Comparison of ENCODE assay signal across 1 cellular context in genomic region chr15:65421360-65422215, GRCh38.
A peak's percentile ranks its signal among the peaks of the same experiment; 100 is the strongest.
TF ChIP-seq lines count a peak whose summit lies in the region.

No MANE protein-coding gene starts in this region.

TF ChIP-seq in K562, 482 proteins besides CTCF, POLR2A, EP300 and RAD21 (continued from another document):
- TF ChIP-seq MNT (conservative IDR thresholded peaks at IDR 0.05) (0 out of 4 replicates have a peak, but pooled peaks of 1 of the 2 experiments have one; percentile 14), CXXC5 (CRISPR knock-in tag; IDR thresholded peaks at IDR 0.05) (no peak), ZNF57 (CRISPR knock-in tag; IDR thresholded peaks at IDR 0.05) (no peak), SMARCA5 (IDR thresholded peaks at IDR 0.05) (no peak), THAP12 (CRISPR knock-in tag; IDR thresholded peaks at IDR 0.05) (no peak), MGA (IDR thresholded peaks at IDR 0.05) (0 out of 2 replicates have a peak, but pooled peaks have one; percentile 6), ATF6 (CRISPR knock-in tag; IDR thresholded peaks at IDR 0.05) (no peak), TCFL5 (CRISPR knock-in tag; conservative IDR thresholded peaks at IDR 0.05) (no peak), SIX5 (IDR thresholded peaks at IDR 0.05; ENCODE audit: borderline replicate concordance in 1 of 2, insufficient read depth in 1 of 2, low read depth in 1 of 2, low read length in 2 of 2) (no peak), GATA2 (CRISPR knock-in tag; IDR thresholded peaks at IDR 0.05) (no peak), E2F6 (IDR thresholded peaks at IDR 0.05; ENCODE audit: borderline replicate concordance in 1 of 2, extremely low read depth in 1 of 2, insufficient read depth in 1 of 2, insufficient read length in 1 of 2, low read depth in 1 of 2, low read length in 1 of 2, poor library complexity in 1 of 2, severe bottlenecking in 1 of 2) (peak in 1 of 2 experiments; percentile 29), YY1 (IDR thresholded peaks at IDR 0.05; ENCODE audit: borderline replicate concordance in 1 of 3, control insufficient read depth in 1 of 3, extremely low read depth in 1 of 3, insufficient read depth in 3 of 3, insufficient read length in 1 of 3, insufficient replicate concordance in 2 of 3, low read depth in 1 of 3, low read length in 2 of 3) (no peak), GATAD2A (IDR thresholded peaks at IDR 0.05) (no peak), SETDB1 (IDR thresholded peaks at IDR 0.05; ENCODE audit: low read length) (no peak), ZNF668 (CRISPR knock-in tag; IDR thresholded peaks at IDR 0.05) (no peak), PPARD (CRISPR knock-in tag; IDR thresholded peaks at IDR 0.05) (no peak), ZNF140 (CRISPR knock-in tag; IDR thresholded peaks at IDR 0.05) (no peak), FOXA3 (CRISPR knock-in tag; conservative IDR thresholded peaks at IDR 0.05 in 1 of 2, IDR thresholded peaks at IDR 0.05 in 1 of 2) (0 out of 4 replicates have a peak, but pooled peaks of 1 of the 2 experiments have one; percentile 47), POLR2G (IDR thresholded peaks at IDR 0.05; ENCODE audit: low read depth, low read length) (0 out of 2 replicates have a peak, but pooled peaks have one; percentile 19), TEAD1 (CRISPR knock-in tag; IDR thresholded peaks at IDR 0.05) (no peak), RFX7 (CRISPR knock-in tag; IDR thresholded peaks at IDR 0.05) (no peak), ZFP91 (CRISPR knock-in tag; IDR thresholded peaks at IDR 0.05) (no peak), TAF1 (IDR thresholded peaks at IDR 0.05; ENCODE audit: control insufficient read depth, extremely low read depth, insufficient read depth, low read length, severe bottlenecking) (peak; percentile 25), MEF2D (tag; conservative IDR thresholded peaks at IDR 0.05; ENCODE audit: low read depth) (no peak), TEAD2 (tag; IDR thresholded peaks at IDR 0.05) (no peak), KDM1A (IDR thresholded peaks at IDR 0.05) (no peak), DNMT1 (IDR thresholded peaks at IDR 0.05) (no peak), ADNP (tag; IDR thresholded peaks at IDR 0.05) (no peak), HIVEP1 (CRISPR knock-in tag; IDR thresholded peaks at IDR 0.05) (no peak), ZBTB7A (IDR thresholded peaks at IDR 0.05; ENCODE audit: borderline replicate concordance, control insufficient read depth, low read depth, low read length) (0 out of 2 replicates have a peak, but pooled peaks have one; percentile 64), MAFK (IDR thresholded peaks at IDR 0.05; ENCODE audit: low read length) (no peak)
